1 cellular context compared by ENCODE assay signal in genomic region chr4:122603156-122603574, GRCh38.
TF ChIP-seq lines count a peak whose summit lies in the region.

No MANE protein-coding gene starts in this region.

TF ChIP-seq in GM23338, 12 proteins besides CTCF, POLR2A, EP300 and RAD21 (continued from another document):
- TF ChIP-seq REST (IDR thresholded peaks at IDR 0.05; ENCODE audit: unreplicated experiment) (no peak), ZNF114 (CRISPR knock-in tag; IDR thresholded peaks at IDR 0.05) (no peak), JUNB (IDR thresholded peaks at IDR 0.05; ENCODE audit: unreplicated experiment) (no peak), EZH2phosphoT487 (IDR thresholded peaks at IDR 0.05; ENCODE audit: unreplicated experiment) (no peak), EZH2 (IDR thresholded peaks at IDR 0.05; ENCODE audit: low read depth, unreplicated experiment) (no peak), NANOG (IDR thresholded peaks at IDR 0.05; ENCODE audit: borderline replicate concordance) (no peak), STAT1 (IDR thresholded peaks at IDR 0.05; ENCODE audit: unreplicated experiment) (no peak), ETS1 (IDR thresholded peaks at IDR 0.05) (no peak), POLR2AphosphoS5 (IDR thresholded peaks at IDR 0.05; ENCODE audit: low read depth) (no peak), CREB1 (CRISPR knock-in tag; IDR thresholded peaks at IDR 0.05; ENCODE audit: low read depth) (no peak)
- TF ChIP-seq, protein P1, sequence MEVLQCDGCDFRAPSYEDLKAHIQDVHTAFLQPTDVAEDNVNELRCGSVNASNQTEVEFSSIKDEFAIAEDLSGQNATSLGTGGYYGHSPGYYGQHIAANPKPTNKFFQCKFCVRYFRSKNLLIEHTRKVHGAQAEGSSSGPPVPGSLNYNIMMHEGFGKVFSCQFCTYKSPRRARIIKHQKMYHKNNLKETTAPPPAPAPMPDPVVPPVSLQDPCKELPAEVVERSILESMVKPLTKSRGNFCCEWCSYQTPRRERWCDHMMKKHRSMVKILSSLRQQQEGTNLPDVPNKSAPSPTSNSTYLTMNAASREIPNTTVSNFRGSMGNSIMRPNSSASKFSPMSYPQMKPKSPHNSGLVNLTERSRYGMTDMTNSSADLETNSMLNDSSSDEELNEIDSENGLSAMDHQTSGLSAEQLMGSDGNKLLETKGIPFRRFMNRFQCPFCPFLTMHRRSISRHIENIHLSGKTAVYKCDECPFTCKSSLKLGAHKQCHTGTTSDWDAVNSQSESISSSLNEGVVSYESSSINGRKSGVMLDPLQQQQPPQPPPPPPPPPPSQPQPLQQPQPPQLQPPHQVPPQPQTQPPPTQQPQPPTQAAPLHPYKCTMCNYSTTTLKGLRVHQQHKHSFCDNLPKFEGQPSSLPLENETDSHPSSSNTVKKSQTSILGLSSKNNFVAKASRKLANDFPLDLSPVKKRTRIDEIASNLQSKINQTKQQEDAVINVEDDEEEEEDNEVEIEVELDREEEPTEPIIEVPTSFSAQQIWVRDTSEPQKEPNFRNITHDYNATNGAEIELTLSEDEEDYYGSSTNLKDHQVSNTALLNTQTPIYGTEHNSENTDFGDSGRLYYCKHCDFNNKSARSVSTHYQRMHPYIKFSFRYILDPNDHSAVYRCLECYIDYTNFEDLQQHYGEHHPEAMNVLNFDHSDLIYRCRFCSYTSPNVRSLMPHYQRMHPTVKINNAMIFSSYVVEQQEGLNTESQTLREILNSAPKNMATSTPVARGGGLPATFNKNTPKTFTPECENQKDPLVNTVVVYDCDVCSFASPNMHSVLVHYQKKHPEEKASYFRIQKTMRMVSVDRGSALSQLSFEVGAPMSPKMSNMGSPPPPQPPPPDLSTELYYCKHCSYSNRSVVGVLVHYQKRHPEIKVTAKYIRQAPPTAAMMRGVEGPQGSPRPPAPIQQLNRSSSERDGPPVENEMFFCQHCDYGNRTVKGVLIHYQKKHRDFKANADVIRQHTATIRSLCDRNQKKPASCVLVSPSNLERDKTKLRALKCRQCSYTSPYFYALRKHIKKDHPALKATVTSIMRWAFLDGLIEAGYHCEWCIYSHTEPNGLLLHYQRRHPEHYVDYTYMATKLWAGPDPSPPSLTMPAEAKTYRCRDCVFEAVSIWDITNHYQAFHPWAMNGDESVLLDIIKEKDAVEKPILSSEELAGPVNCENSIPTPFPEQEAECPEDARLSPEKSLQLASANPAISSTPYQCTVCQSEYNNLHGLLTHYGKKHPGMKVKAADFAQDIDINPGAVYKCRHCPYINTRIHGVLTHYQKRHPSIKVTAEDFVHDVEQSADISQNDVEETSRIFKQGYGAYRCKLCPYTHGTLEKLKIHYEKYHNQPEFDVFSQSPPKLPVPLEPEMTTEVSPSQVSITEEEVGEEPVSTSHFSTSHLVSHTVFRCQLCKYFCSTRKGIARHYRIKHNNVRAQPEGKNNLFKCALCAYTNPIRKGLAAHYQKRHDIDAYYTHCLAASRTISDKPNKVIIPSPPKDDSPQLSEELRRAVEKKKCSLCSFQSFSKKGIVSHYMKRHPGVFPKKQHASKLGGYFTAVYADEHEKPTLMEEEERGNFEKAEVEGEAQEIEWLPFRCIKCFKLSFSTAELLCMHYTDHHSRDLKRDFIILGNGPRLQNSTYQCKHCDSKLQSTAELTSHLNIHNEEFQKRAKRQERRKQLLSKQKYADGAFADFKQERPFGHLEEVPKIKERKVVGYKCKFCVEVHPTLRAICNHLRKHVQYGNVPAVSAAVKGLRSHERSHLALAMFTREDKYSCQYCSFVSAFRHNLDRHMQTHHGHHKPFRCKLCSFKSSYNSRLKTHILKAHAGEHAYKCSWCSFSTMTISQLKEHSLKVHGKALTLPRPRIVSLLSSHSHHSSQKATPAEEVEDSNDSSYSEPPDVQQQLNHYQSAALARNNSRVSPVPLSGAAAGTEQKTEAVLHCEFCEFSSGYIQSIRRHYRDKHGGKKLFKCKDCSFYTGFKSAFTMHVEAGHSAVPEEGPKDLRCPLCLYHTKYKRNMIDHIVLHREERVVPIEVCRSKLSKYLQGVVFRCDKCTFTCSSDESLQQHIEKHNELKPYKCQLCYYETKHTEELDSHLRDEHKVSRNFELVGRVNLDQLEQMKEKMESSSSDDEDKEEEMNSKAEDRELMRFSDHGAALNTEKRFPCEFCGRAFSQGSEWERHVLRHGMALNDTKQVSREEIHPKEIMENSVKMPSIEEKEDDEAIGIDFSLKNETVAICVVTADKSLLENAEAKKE (CRISPR knock-in tag; IDR thresholded peaks at IDR 0.05), result no peak
